In genomic region chr17:20922128-20922670, GRCh38 we compare ENCODE assay signal across 15 cellular contexts.
DNase-seq lines count a peak whose midpoint lies in the region; ATAC-seq, FAIRE-seq and TF ChIP-seq lines count a peak whose summit lies in the region.
"Had no signal": no experiment of that assay in that cellular context is flagged by ENCODE, and none has a peak within 500 bp of the region (broad histone marks: within the 10 kb centered on the region; RNA-seq: fewer than 3 reads in every experiment).

No MANE protein-coding gene starts in this region.

- H4K20me1 ChIP-seq in K562 (replicated peaks; ENCODE audit: control insufficient read depth, insufficient read depth, low read length) (no peaks in the 10 kb centered on the region; the same call in 1 of the 2 replicates), Karpas-422 (ENCODE audit: insufficient read depth, low read depth, low read length) (no peaks in the 10 kb centered on the region)

- ATAC-seq in K562 (peak; percentile 97), omental fat pad (ENCODE audit: low FRiP score) (no peak), T-helper 17 cell (no peak)
- ATAC-seq: effector memory CD8-positive, alpha-beta T cell had no signal

- peak overlapping the region; percentile 62; the same call in 2 of the 3 replicates for H3K27ac ChIP-seq in K562 (ENCODE audit: extremely low read depth, low read depth, low read length)
- H3K27ac ChIP-seq in left ventricle myocardium inferior (replicated peaks), result peak overlapping the region; percentile 74
- peak overlapping the region; percentile 68 for H3K27ac ChIP-seq in suprapubic skin
- H3K27ac ChIP-seq in small intestine (ENCODE audit: low read depth in 1 of 2, low read length in 1 of 2), result peak overlapping the region in 1 of 2 donors; percentile 17
- H3K27ac ChIP-seq in Karpas-422 (ENCODE audit: low read length), result no peak overlapping the region

- POLR2A ChIA-PET in K562 (lab: Yijun Ruan, JAX), result no interaction called here

- H3K9me2 ChIP-seq in Karpas-422 (replicated peaks; ENCODE audit: insufficient read depth, low read length), result no peaks in the 10 kb centered on the region

- H3K4me3 Mint-ChIP-seq in T-helper 17 cell, result no peak overlapping the region
- H3K4me3 Mint-ChIP-seq: effector memory CD8-positive, alpha-beta T cell had no signal

- in situ Hi-C loops in K562 (cut with MboI), result no loop called here

- no peak overlapping the region for H3K4me3 ChIP-seq in K562
- H3K4me3 ChIP-seq in left ventricle myocardium inferior, result no peak overlapping the region
- H3K4me3 ChIP-seq in suprapubic skin, result no peak overlapping the region
- no peak overlapping the region for H3K4me3 ChIP-seq in small intestine (ENCODE audit: low read depth in 1 of 2, low read length in 2 of 2)
- no peak overlapping the region for H3K4me3 ChIP-seq in Karpas-422 (ENCODE audit: low read length)
- H3K4me3 ChIP-seq: adrenal gland had no signal

- peaks cover 47% of the 10 kb centered on the region for H3K27me3 Mint-ChIP-seq in T-helper 17 cell

- FAIRE-seq in K562 (lab: Jason Lieb, UNC), result peak; percentile 85
- no peak for FAIRE-seq in small intestine (lab: Jason Lieb, UNC)
- FAIRE-seq: GM18507 had no signal

- no CpG with 5 or more reads among the region's 1 CpG for WGBS in K562 (ENCODE audit: insufficient coverage, low coverage, missing lambda C conversion rate)
- 81% methylated on average over 1 of the region's 1 CpG for WGBS in suprapubic skin
- WGBS in small intestine, 3 donors, result 68 to 89% (median 81%) methylated on average over 1 of the region's 1 CpG

- intact Hi-C loops in K562 (cut with micrococcal nuclease), result no loop called here
- intact Hi-C loops in left ventricle myocardium inferior (cut with micrococcal nuclease), result no loop called here

- H3K27me3 ChIP-seq in K562 (ENCODE audit: control insufficient read depth in 2 of 2, insufficient read depth in 2 of 2, low read length in 2 of 2) (no peaks in the 10 kb centered on the region), left ventricle myocardium inferior (ENCODE audit: low read depth) (no peaks in the 10 kb centered on the region), suprapubic skin (no peaks in the 10 kb centered on the region), small intestine (ENCODE audit: control insufficient read depth in 2 of 2, insufficient read depth in 2 of 2, low read length in 2 of 2) (peaks cover 0 to 2% of the 10 kb centered on the region in 2 donors), Karpas-422 (ENCODE audit: low read length) (no peaks in the 10 kb centered on the region)
- H3K27me3 ChIP-seq: adrenal gland had no signal

- no peak for TF ChIP-seq RAD21 in K562 (CRISPR knock-in tag; conservative IDR thresholded peaks at IDR 0.05 in 1 of 2, IDR thresholded peaks at IDR 0.05 in 1 of 2)

- H3K9ac ChIP-seq in K562 (ENCODE audit: insufficient read depth in 1 of 2, low read depth in 2 of 2, low read length in 2 of 2), result no peak overlapping the region
- H3K9ac ChIP-seq in Karpas-422 (ENCODE audit: low read length), result no peak overlapping the region

- H2AFZ ChIP-seq in K562 (ENCODE audit: low read depth, low read length), result no peak overlapping the region
- no peak overlapping the region for H2AFZ ChIP-seq in Karpas-422 (ENCODE audit: low read length)

- TF ChIP-seq POLR2A in K562 (conservative IDR thresholded peaks at IDR 0.05) (no peak), suprapubic skin (IDR thresholded peaks at IDR 0.05) (no peak)

- TF ChIP-seq CTCF in K562 (IDR thresholded peaks at IDR 0.05 in 2 of 3, conservative IDR thresholded peaks at IDR 0.05 in 1 of 3; ENCODE audit: insufficient read depth in 2 of 3, low read depth in 1 of 3, low read length in 3 of 3), result no peak
- TF ChIP-seq CTCF in left ventricle myocardium inferior (IDR thresholded peaks at IDR 0.05; ENCODE audit: borderline replicate concordance), result no peak
- no peak for TF ChIP-seq CTCF in suprapubic skin (IDR thresholded peaks at IDR 0.05)
- no peak for TF ChIP-seq CTCF in omental fat pad (IDR thresholded peaks at IDR 0.05)

- CTCF ChIA-PET in K562 (lab: Yijun Ruan, JAX; ENCODE audit: low intra/inter-chr PET ratio), result no interaction called here

- H3K4me1 ChIP-seq in K562 (replicated peaks in 1 of 2; ENCODE audit: control insufficient read depth in 2 of 2, insufficient read depth in 2 of 2, low read length in 2 of 2), result peaks cover 0 to 4% of the 10 kb centered on the region in 2 experiments; a peak in 2 of 5 replicates
- H3K4me1 ChIP-seq in left ventricle myocardium inferior, result peaks cover 7% of the 10 kb centered on the region
- peaks cover 12% of the 10 kb centered on the region for H3K4me1 ChIP-seq in suprapubic skin
- no peaks in the 10 kb centered on the region for H3K4me1 ChIP-seq in small intestine (ENCODE audit: control insufficient read depth in 2 of 2, insufficient read depth in 1 of 2, low read depth in 1 of 2, low read length in 1 of 2)
- peaks cover 25% of the 10 kb centered on the region for H3K4me1 ChIP-seq in Karpas-422 (ENCODE audit: low read length)

- H3K9me1 ChIP-seq in K562 (ENCODE audit: control insufficient read depth, insufficient read depth, low read length), result no peaks in the 10 kb centered on the region

- peak; percentile 65 for DNase-seq in HS-27A (ENCODE audit: low read depth)
- DNase-seq in K562 (ENCODE audit: extremely low read depth in 1 of 4, low spot score in 3 of 4), result peak in 3 of 4 experiments; percentile 11 to 60 (median 47)
- DNase-seq in left ventricle myocardium inferior, result peak; percentile 38
- DNase-seq in suprapubic skin (ENCODE audit: low spot score in 2 of 2), result no peak
- no peak for DNase-seq in small intestine
- DNase-seq in Karpas-422, result no peak
- DNase-seq in omental fat pad (ENCODE audit: low spot score), result no peak
- DNase-seq in T-helper 17 cell, result no peak
- DNase-seq: effector memory CD8-positive, alpha-beta T cell; islet precursor cell; NCI-H1105 treated with DMSO at 0.1 percent for 48 hours; stimulated activated CD4-positive, alpha-beta T cell treated with anti-CD3 and anti-CD28 coated beads, Interleukin-2, amount 100 ng/mL, for 48 hours; stimulated activated naive CD4-positive, alpha-beta T cell treated with Interleukin-2 at 50 U/mL for 16 hours had no signal

- H3K79me2 ChIP-seq in K562 (ENCODE audit: control insufficient read depth, insufficient read depth, low read length) (peaks cover 9% of the 10 kb centered on the region), Karpas-422 (ENCODE audit: low read length) (no peaks in the 10 kb centered on the region)

- H3K36me3 Mint-ChIP-seq in T-helper 17 cell (ENCODE audit: low read depth), result no peaks in the 10 kb centered on the region

- H3K36me3 ChIP-seq in K562 (ENCODE audit: control insufficient read depth, insufficient read depth, low read length) (no peaks in the 10 kb centered on the region), left ventricle myocardium inferior (no peaks in the 10 kb centered on the region), suprapubic skin (no peaks in the 10 kb centered on the region), small intestine (ENCODE audit: control insufficient read depth in 2 of 2, insufficient read depth in 2 of 2, low read length in 2 of 2) (no peaks in the 10 kb centered on the region), Karpas-422 (ENCODE audit: insufficient read depth, low read length) (no peaks in the 10 kb centered on the region)
- H3K36me3 ChIP-seq: adrenal gland had no signal

- H3K9me3 ChIP-seq in K562 (replicated peaks; ENCODE audit: control insufficient read depth, insufficient read depth, low read depth, low read length) (no peaks in the 10 kb centered on the region), left ventricle myocardium inferior (replicated peaks) (no peaks in the 10 kb centered on the region), suprapubic skin (no peaks in the 10 kb centered on the region), small intestine (ENCODE audit: control insufficient read depth, low read depth) (no peaks in the 10 kb centered on the region), Karpas-422 (ENCODE audit: low read length) (no peaks in the 10 kb centered on the region), T-helper 17 cell (ENCODE audit: control insufficient read depth, low read length, poor library complexity, severe bottlenecking) (no peaks in the 10 kb centered on the region)
- H3K9me3 ChIP-seq: adrenal gland had no signal

- no peaks in the 10 kb centered on the region for H3K4me1 Mint-ChIP-seq in T-helper 17 cell

- H3K4me2 ChIP-seq in K562 (ENCODE audit: insufficient read depth, low read length), result no peak overlapping the region
- H3K4me2 ChIP-seq in Karpas-422 (ENCODE audit: low read depth, low read length, poor library complexity, severe bottlenecking), result no peak overlapping the region

- H3K27ac Mint-ChIP-seq in T-helper 17 cell, result no peak overlapping the region
- H3K27ac Mint-ChIP-seq: effector memory CD8-positive, alpha-beta T cell had no signal

- BruUV-seq in K562 (replicated peaks; lab: Mats Ljungman, UMichigan), result no TSS peak

- TF ChIP-seq EP300 in K562 (IDR thresholded peaks at IDR 0.05; ENCODE audit: low read length) (no peak), suprapubic skin (IDR thresholded peaks at IDR 0.05) (no peak)

TF ChIP-seq in K562, 482 proteins besides CTCF, POLR2A, EP300 and RAD21 (continues in another document):
- TF ChIP-seq NR4A1 (CRISPR knock-in tag; IDR thresholded peaks at IDR 0.05), result no peak
- TF ChIP-seq NR4A1 (tag; IDR thresholded peaks at IDR 0.05), result no peak
- TF ChIP-seq ZNF699 (CRISPR knock-in tag; IDR thresholded peaks at IDR 0.05; ENCODE audit: insufficient replicate concordance), result no peak
- peak in 1 of 2 experiments; percentile 52; a peak in 1 of 4 replicates for TF ChIP-seq SRF (CRISPR knock-in tag; IDR thresholded peaks at IDR 0.05)
- no peak for TF ChIP-seq SMAD4 (CRISPR knock-in tag; conservative IDR thresholded peaks at IDR 0.05)
- no peak for TF ChIP-seq CBX1 (IDR thresholded peaks at IDR 0.05; ENCODE audit: low read depth)
- 0 out of 4 replicates have a peak, but pooled peaks of 1 of the 2 experiments have one; percentile 65 for TF ChIP-seq MLLT1 (IDR thresholded peaks at IDR 0.05)
- TF ChIP-seq ZNF197 (CRISPR knock-in tag; IDR thresholded peaks at IDR 0.05; ENCODE audit: low read depth), result no peak

Comparison
In these comparisons a context has a peak if more than half of its experiments do, and no peak if none do; other contexts are left out.
1. DNase-seq: peak in HS-27A (single experiment), K562 (3 of 4) and left ventricle myocardium inferior (single experiment); none in suprapubic skin (0 of 2), small intestine (single experiment), Karpas-422 (single experiment), omental fat pad (single experiment) and T-helper 17 cell (0 of 3).